In genomic region chr3:172530566-172530965, GRCh38 we compare ENCODE assay signal across 1 cellular context.
TF ChIP-seq lines count a peak whose summit lies in the region.

No MANE protein-coding gene starts in this region.

TF ChIP-seq in K562, 482 proteins besides CTCF, POLR2A, EP300 and RAD21 (continued from another document):
- TF ChIP-seq TSHZ1 (CRISPR knock-in tag; IDR thresholded peaks at IDR 0.05) (no peak), THRAP3 (IDR thresholded peaks at IDR 0.05; ENCODE audit: borderline replicate concordance) (no peak), TCF7L2 (IDR thresholded peaks at IDR 0.05; ENCODE audit: low read depth, low read length) (no peak), TEAD4 (IDR thresholded peaks at IDR 0.05; ENCODE audit: low read length) (peak; percentile 79; the same call in 1 of the 2 replicates), TEAD4 (CRISPR knock-in tag; IDR thresholded peaks at IDR 0.05; ENCODE audit: borderline replicate concordance) (no peak), ZNF431 (CRISPR knock-in tag; IDR thresholded peaks at IDR 0.05) (no peak), ZNF79 (CRISPR knock-in tag; IDR thresholded peaks at IDR 0.05; ENCODE audit: low read depth) (no peak), CEBPZ (IDR thresholded peaks at IDR 0.05; ENCODE audit: borderline replicate concordance, low read depth, low read length) (no peak), ESRRB (CRISPR knock-in tag; IDR thresholded peaks at IDR 0.05; ENCODE audit: borderline replicate concordance) (no peak), RBM22 (IDR thresholded peaks at IDR 0.05; ENCODE audit: low read depth, low read length, poor library complexity, severe bottlenecking) (no peak), FIP1L1 (IDR thresholded peaks at IDR 0.05; ENCODE audit: low read depth, low read length, poor library complexity, severe bottlenecking) (no peak), ZFP30 (CRISPR knock-in tag; IDR thresholded peaks at IDR 0.05; ENCODE audit: borderline replicate concordance) (no peak), VEZF1 (CRISPR knock-in tag; IDR thresholded peaks at IDR 0.05) (0 out of 2 replicates have a peak, but pooled peaks have one; percentile 21), HMG20B (CRISPR knock-in tag; IDR thresholded peaks at IDR 0.05) (no peak), FOXM1 (IDR thresholded peaks at IDR 0.05; ENCODE audit: low read depth) (peak; percentile 44; the same call in 1 of the 2 replicates), FOXM1 (CRISPR knock-in tag; IDR thresholded peaks at IDR 0.05; ENCODE audit: low read depth) (no peak), GATAD2A (IDR thresholded peaks at IDR 0.05) (no peak), GTF2B (IDR thresholded peaks at IDR 0.05; ENCODE audit: extremely low read depth, insufficient read length) (no peak), ZNF174 (CRISPR knock-in tag; IDR thresholded peaks at IDR 0.05) (no peak), ZKSCAN8 (CRISPR knock-in tag; IDR thresholded peaks at IDR 0.05) (no peak), L3MBTL2 (IDR thresholded peaks at IDR 0.05) (peak; percentile 55), ZNF134 (CRISPR knock-in tag; conservative IDR thresholded peaks at IDR 0.05) (no peak)
TF ChIP-seq in K562: peak in this region for 61.
